In genomic region chr16:29645699-29646187, GRCh38 we compare ENCODE assay signal across 8 cellular contexts. TPM values are rescaled to one million over a fixed set of nuclear protein-coding genes. Genes with fewer than 3 reads are reported as not detected.
DNase-seq lines count a peak whose midpoint lies in the region; ATAC-seq, FAIRE-seq and TF ChIP-seq lines count a peak whose summit lies in the region.

No MANE protein-coding gene starts in this region.

- H3K27me3 ChIP-seq in H1 (replicated peaks in 1 of 4; ENCODE audit: control insufficient read depth in 3 of 4, extremely low read depth in 1 of 4, insufficient read depth in 3 of 4, low read length in 3 of 4) = no peaks in the 10 kb centered on the region

- H3K9me3 Mint-ChIP-seq in immature natural killer cell = no peaks in the 10 kb centered on the region

- H3K4me3 ChIP-seq in H1 (ENCODE audit: extremely low read depth in 1 of 4, insufficient read depth in 2 of 4, low read depth in 3 of 4, low read length in 4 of 4) = no peak overlapping the region

- H3K79me1 ChIP-seq in H1 (ENCODE audit: low read depth, low read length) = no peaks in the 10 kb centered on the region

- no peak overlapping the region for H3K9ac ChIP-seq in H1 (replicated peaks in 1 of 4; ENCODE audit: extremely low read depth in 1 of 4, low read depth in 3 of 4, low read length in 3 of 4)

- TF ChIP-seq CTCF in H1 (IDR thresholded peaks at IDR 0.05; ENCODE audit: control extremely low read depth in 1 of 3, insufficient read depth in 1 of 3, low read depth in 1 of 3, low read length in 3 of 3) = no peak

- H3K23ac ChIP-seq in H1 (ENCODE audit: insufficient read length) = no peak overlapping the region

- no peak overlapping the region for H2AK5ac ChIP-seq in H1 (ENCODE audit: low read depth, low read length)

- no peak overlapping the region for H3K4me2 ChIP-seq in H1 (ENCODE audit: insufficient read depth in 1 of 2, low read depth in 2 of 2, low read length in 2 of 2)

- H4K5ac ChIP-seq in H1 (ENCODE audit: insufficient read length, low read depth, low read length) = peak overlapping the region; percentile 41

- H3K4me3 Mint-ChIP-seq in immature natural killer cell = no peak overlapping the region

- no peak for TF ChIP-seq POLR2A in GM12891 (IDR thresholded peaks at IDR 0.05; ENCODE audit: low read depth, low read length)
- no peak for TF ChIP-seq POLR2A in H1 (IDR thresholded peaks at IDR 0.05; ENCODE audit: control extremely low read depth in 1 of 2, low read depth in 2 of 2, low read length in 2 of 2)

- no peak overlapping the region for H2BK5ac ChIP-seq in H1 (ENCODE audit: low read depth, low read length)

- H2BK15ac ChIP-seq in H1 (ENCODE audit: low read length) = no peak overlapping the region

- no peak overlapping the region for H3K56ac ChIP-seq in H1 (replicated peaks; ENCODE audit: insufficient read length, low read depth, low read length)

- no peaks in the 10 kb centered on the region for H4K20me1 ChIP-seq in H1 (replicated peaks in 1 of 2; ENCODE audit: control insufficient read depth in 1 of 2, insufficient read depth in 2 of 2, low read length in 2 of 2)

- no peak overlapping the region for H3K4ac ChIP-seq in H1 (replicated peaks; ENCODE audit: insufficient read length, low read depth, low read length)

- H3K23me2 ChIP-seq in H1 (ENCODE audit: low read depth, low read length) = no peaks in the 10 kb centered on the region; the same call in 1 of the 2 replicates

- H3K4me1 Mint-ChIP-seq in immature natural killer cell = peaks cover 35 to 39% of the 10 kb centered on the region in 2 donors

- H3K36me3 Mint-ChIP-seq in immature natural killer cell = peaks cover 0 to 4% (median 0%) of the 10 kb centered on the region in 3 donors

- 0 out of 2 replicates have a peak overlapping the region, but pooled peaks have one; percentile 45 for H4K8ac ChIP-seq in H1 (ENCODE audit: extremely low read depth, insufficient read depth, low read length)

- no peaks in the 10 kb centered on the region for H3K36me3 ChIP-seq in H1 (ENCODE audit: control insufficient read depth in 2 of 4, insufficient read depth in 4 of 4, low read length in 3 of 4)

- H2BK20ac ChIP-seq in H1 (ENCODE audit: low read length) = no peak overlapping the region

- H3K14ac ChIP-seq in H1 (ENCODE audit: insufficient read length) = no peak overlapping the region

- CTCF ChIA-PET in H1 (lab: Charles Lee; ENCODE audit: partially characterized antibody) = interaction anchor here (0.6 to 1.0 kb wide), 2 partner anchors 55 to 69 kb away, joined by 3 read pairs; no protein-coding TSS in a partner anchor

- POLR2A ChIA-PET in H1 (lab: Charles Lee; ENCODE audit: partially characterized antibody) = interaction anchor here (0.9 to 1.3 kb wide), 3 partner anchors 20 to 64 kb away, joined by 3 to 5 read pairs (median 4); no protein-coding TSS in a partner anchor

- H3K4me1 ChIP-seq in H1 (replicated peaks in 1 of 4; ENCODE audit: control insufficient read depth in 3 of 4, insufficient read depth in 4 of 4, low read length in 3 of 4) = peaks cover 0 to 2% (median 0%) of the 10 kb centered on the region in 4 experiments; a peak in 1 of 7 replicates

- FAIRE-seq in GM12891 (lab: Jason Lieb, UNC) = peak; percentile 90
- peak; percentile 63 for FAIRE-seq in H1 (lab: Jason Lieb, UNC)

- no peak for TF ChIP-seq RAD21 in H1 (IDR thresholded peaks at IDR 0.05 in 1 of 2, conservative IDR thresholded peaks at IDR 0.05 in 1 of 2; ENCODE audit: low read depth in 2 of 2, low read length in 2 of 2)

- peak overlapping the region in 3 of 6 donors; percentile 41 to 61 (median 54) for H3K27ac Mint-ChIP-seq in immature natural killer cell

- H3K27me3 Mint-ChIP-seq in immature natural killer cell (ENCODE audit: low read depth in 3 of 3) = peaks cover 3 to 8% (median 4%) of the 10 kb centered on the region in 3 donors

- no peak overlapping the region for H3K27ac ChIP-seq in H1 (ENCODE audit: low read depth, low read length)

- TF ChIP-seq EP300 in H1 (IDR thresholded peaks at IDR 0.05; ENCODE audit: borderline replicate concordance in 1 of 2, low read depth in 2 of 2, low read length in 2 of 2) = no peak

- H3K79me2 ChIP-seq in H1 (ENCODE audit: control insufficient read depth in 1 of 2, insufficient read depth in 2 of 2, low read length in 2 of 2) = no peaks in the 10 kb centered on the region

- 79% methylated on average over 4 of the region's 4 CpGs; no CpG with 5 or more reads in 1 of the 2 experiments for WGBS in H1 (ENCODE audit: extremely low coverage in 1 of 2, insufficient coverage in 1 of 2, insufficient read length in 1 of 2, insufficient replicate concordance in 2 of 2, low coverage in 1 of 2, low lambda C conversion rate in 2 of 2, missing lambda C conversion rate in 1 of 2), 2 experiments

- no peak overlapping the region for H2BK120ac ChIP-seq in H1 (replicated peaks; ENCODE audit: low read depth, low read length)

- no peak overlapping the region for H4K91ac ChIP-seq in H1 (replicated peaks; ENCODE audit: insufficient read length, low read length)

- H2BK12ac ChIP-seq in H1 (ENCODE audit: low read depth, low read length) = peak overlapping the region; percentile 5; the same call in 1 of the 2 replicates

- no peak overlapping the region for H3K18ac ChIP-seq in H1 (ENCODE audit: extremely low read depth, low read length)

- ATAC-seq in HG02763 (IDR thresholded peaks at IDR 0.05; ENCODE audit: unreplicated experiment) = no peak

- H2AFZ ChIP-seq in H1 (ENCODE audit: low read length) = peak overlapping the region; percentile 95

- DNase-seq in A172 (ENCODE audit: low spot score) (peak; percentile 34), GM12891 (ENCODE audit: insufficient read length, low spot score) (peak; percentile 46), MV-4-11 (lab: John Stamatoyannopoulos, UW) (peak; percentile 96), H1 (ENCODE audit: low read depth in 1 of 2, low spot score in 2 of 2) (no peak), LoVo (ENCODE audit: low spot score) (no peak), immature natural killer cell (no peak)
- no peak for DNase-seq in stimulated activated CD4-positive, alpha-beta T cell treated with anti-CD3 and anti-CD28 coated beads, Interleukin-4, amount 100 ng/mL, for 4 hours

- H3K9me3 ChIP-seq in H1 (ENCODE audit: insufficient read depth in 2 of 2, low read depth in 1 of 2, low read length in 1 of 2) = no peaks in the 10 kb centered on the region

TF ChIP-seq in GM12891, 5 proteins besides CTCF, POLR2A, EP300 and RAD21:
- TF ChIP-seq PAX5 (IDR thresholded peaks at IDR 0.05; ENCODE audit: insufficient read depth, low read length, severe bottlenecking) (no peak), POU2F2 (IDR thresholded peaks at IDR 0.05; ENCODE audit: low read depth, low read length) (no peak), TAF1 (IDR thresholded peaks at IDR 0.05; ENCODE audit: low read depth, low read length) (no peak), POLR2AphosphoS5 (IDR thresholded peaks at IDR 0.05; ENCODE audit: low read depth, low read length) (no peak), SPI1 (IDR thresholded peaks at IDR 0.05; ENCODE audit: low read depth, low read length) (no peak)

TF ChIP-seq in H1, 55 proteins besides CTCF, POLR2A, EP300 and RAD21 (continues in another document):
- no peak for TF ChIP-seq SUZ12 (IDR thresholded peaks at IDR 0.05; ENCODE audit: low read length)
- TF ChIP-seq YY1 (IDR thresholded peaks at IDR 0.05; ENCODE audit: low read depth, low read length) = peak; percentile 61; the same call in 1 of the 2 replicates
- peak; percentile 55 for TF ChIP-seq SIX5 (IDR thresholded peaks at IDR 0.05; ENCODE audit: low read depth, low read length)
- no peak for TF ChIP-seq BACH1 (IDR thresholded peaks at IDR 0.05; ENCODE audit: low read length)
- TF ChIP-seq, protein P1, sequence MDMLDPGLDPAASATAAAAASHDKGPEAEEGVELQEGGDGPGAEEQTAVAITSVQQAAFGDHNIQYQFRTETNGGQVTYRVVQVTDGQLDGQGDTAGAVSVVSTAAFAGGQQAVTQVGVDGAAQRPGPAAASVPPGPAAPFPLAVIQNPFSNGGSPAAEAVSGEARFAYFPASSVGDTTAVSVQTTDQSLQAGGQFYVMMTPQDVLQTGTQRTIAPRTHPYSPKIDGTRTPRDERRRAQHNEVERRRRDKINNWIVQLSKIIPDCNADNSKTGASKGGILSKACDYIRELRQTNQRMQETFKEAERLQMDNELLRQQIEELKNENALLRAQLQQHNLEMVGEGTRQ (IDR thresholded peaks at IDR 0.05; ENCODE audit: low read length) = peak; percentile 88
- TF ChIP-seq SP1 (IDR thresholded peaks at IDR 0.05; ENCODE audit: low read depth, low read length) = 0 out of 2 replicates have a peak, but pooled peaks have one; percentile 48
- no peak for TF ChIP-seq SIRT6 (IDR thresholded peaks at IDR 0.05; ENCODE audit: low read length)

RNA-seq across cellular contexts. Expression of gene SPN, which starts 17.3 kb away (rescaled TPM):
- total RNA-seq in A172 (2014; rRNA removed; shearing (Covaris generic)) = 12.6 and 15.7 TPM in 2 replicates
- 76.7 TPM for polyA plus RNA-seq in GM12891 (2012; ENCODE audit: low read depth, missing spikeins)
- 1.6 and 1.8 TPM in 2 replicates for total RNA-seq in H1 (2021; fragmentation: NEBNext Ultra II Directional; extraction: Animal tissue kit (Norgen Biotek cat#: 25700))
- 1.3 and 1.5 TPM in 2 replicates for polyA plus RNA-seq in H1 (2011; rRNA removed)
- 0.76 TPM for polyA plus RNA-seq in H1 (2011; cell fraction: cytosol; rRNA removed)
- polyA plus RNA-seq in H1 (2011; cell fraction: nucleus; rRNA removed) = 2.7 TPM
- polyA plus RNA-seq in H1 (2012, experiment 1 of 2) = 0.46 to 1.7 TPM (median 0.89 TPM) in 4 replicates
- 0.92 TPM for polyA plus RNA-seq in H1 (2012, experiment 2 of 2)
- 4.0 TPM for polyA plus RNA-seq in H1 (2013, experiment 1 of 2)
- polyA plus RNA-seq in H1 (2013, experiment 2 of 2) = 3.8 TPM
- 2.1 and 3.2 TPM in 2 replicates for polyA minus RNA-seq in H1 (2011; rRNA and poly(A)+ RNA removed)
- polyA minus RNA-seq in H1 (2011; cell fraction: cytosol; rRNA and poly(A)+ RNA removed) = 0.44 TPM
- 2.6 TPM for polyA minus RNA-seq in H1 (2011; cell fraction: nucleus; rRNA and poly(A)+ RNA removed)
- 100 to 1,000 TPM; 231 to 632 (median 323) TPM for polyA plus RNA-seq in immature natural killer cell

RNA-seq across cellular contexts. Expression of gene QPRT, which starts 33.2 kb away (rescaled TPM):
- 83.7 and 122 TPM in 2 replicates for total RNA-seq in A172 (2014; rRNA removed; shearing (Covaris generic))
- 38.4 TPM for polyA plus RNA-seq in GM12891 (2012; ENCODE audit: low read depth, missing spikeins)
- total RNA-seq in H1 (2021; fragmentation: NEBNext Ultra II Directional; extraction: Animal tissue kit (Norgen Biotek cat#: 25700)) = 102 and 106 TPM in 2 replicates
- 89.0 and 119 TPM in 2 replicates for polyA plus RNA-seq in H1 (2011; rRNA removed)
- polyA plus RNA-seq in H1 (2011; cell fraction: cytosol; rRNA removed) = 91.7 TPM
- 116 TPM for polyA plus RNA-seq in H1 (2011; cell fraction: nucleus; rRNA removed)
- polyA plus RNA-seq in H1 (2012, experiment 1 of 2) = 90.0 to 121 TPM (median 112 TPM) in 4 replicates
- 101 TPM for polyA plus RNA-seq in H1 (2012, experiment 2 of 2)
- polyA plus RNA-seq in H1 (2013, experiment 1 of 2) = 129 TPM
- 122 TPM for polyA plus RNA-seq in H1 (2013, experiment 2 of 2)
- 70.3 and 84.6 TPM in 2 replicates for polyA minus RNA-seq in H1 (2011; rRNA and poly(A)+ RNA removed)
- polyA minus RNA-seq in H1 (2011; cell fraction: cytosol; rRNA and poly(A)+ RNA removed) = 86.7 TPM
- polyA minus RNA-seq in H1 (2011; cell fraction: nucleus; rRNA and poly(A)+ RNA removed) = 53.3 TPM
- 1 to 10 TPM in 2 of 3 donors, under 1 TPM in 1; 0.81 to 4.7 (median 2.1) TPM for polyA plus RNA-seq in immature natural killer cell

Comparison
In these comparisons a context has a peak if more than half of its experiments do, and no peak if none do; other contexts are left out.
1. DNase-seq: peak in A172 (single experiment), GM12891 (single experiment) and MV-4-11 (single experiment); none in H1 (0 of 2), LoVo (single experiment), immature natural killer cell (0 of 3) and stimulated activated CD4-positive, alpha-beta T cell treated with anti-CD3 and anti-CD28 coated beads, Interleukin-4, amount 100 ng/mL, for 4 hours (0 of 2).